ENCODE assay signal across 35 cellular contexts in the genomic region with DNA sequence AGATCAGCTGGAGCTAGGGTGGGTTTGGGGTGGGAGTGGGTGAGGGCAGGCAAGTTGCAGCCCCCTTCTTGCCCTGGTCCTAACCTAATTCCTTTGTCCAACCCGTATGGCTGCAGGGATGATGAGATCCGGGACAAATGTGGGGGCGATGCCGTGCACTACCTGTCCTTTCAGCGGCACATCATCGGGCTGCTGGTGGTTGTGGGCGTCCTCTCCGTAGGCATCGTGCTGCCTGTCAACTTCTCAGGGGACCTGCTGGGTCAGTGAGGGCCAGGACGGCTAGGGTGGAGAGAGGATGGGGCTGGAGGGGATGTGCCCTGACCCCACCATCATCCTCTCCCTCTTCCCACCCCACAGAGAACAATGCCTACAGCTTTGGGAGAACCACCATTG. TPM values are rescaled to one million over a fixed set of nuclear protein-coding genes. Genes with fewer than 3 reads are reported as not detected.
"Had no signal": no experiment of that assay in that cellular context is flagged by ENCODE, and none has a peak within 500 bp of the region (broad histone marks: within the 10 kb centered on the region; RNA-seq: fewer than 3 reads in every experiment).

No MANE protein-coding gene starts in this region.

- ATAC-seq: activated CD4-positive, CD25-positive, alpha-beta regulatory T cell treated with anti-CD3 and anti-CD28 coated beads, Interleukin-2, amount 50 U/mL, for 24 hours; activated CD8-positive, alpha-beta memory T cell treated with anti-CD3 and anti-CD28 coated beads, Interleukin-2, amount 10 ng/mL, durations not matched to agents 7 days and 5 days; activated CD8-positive, alpha-beta T cell treated with anti-CD3 and anti-CD28 coated beads for 36 hours; gastrocnemius medialis; heart left ventricle; T-cell had no signal

- H3K4me3 Mint-ChIP-seq: activated B cell treated with CpG ODN at 0.5 μM for 24 hours; activated CD8-positive, alpha-beta memory T cell treated with anti-CD3 and anti-CD28 coated beads, Interleukin-2, amount 10 ng/mL, durations not matched to agents 7 days and 5 days; activated CD8-positive, alpha-beta T cell treated with anti-CD3 and anti-CD28 coated beads for 36 hours; activated naive CD8-positive, alpha-beta T cell; activated T-helper 1 cell treated with anti-CD3 and anti-CD28 coated beads, Interleukin-12 subunit alpha, Interleukin-12 subunit beta, Interleukin-2, Interleukin-4 antibody, amounts not matched to agents 30 ng/mL and 10 ng/mL and 1 ng/mL, durations not matched to agents 14 hours and 24 hours and 36 hours; T-cell; T-helper 1 cell treated with Interleukin-12 subunit alpha and Interleukin-12 subunit beta and Interleukin-4 antibody, amounts not matched to agents 30 μg/mL and 1 μg/mL, for 36 hours; T-helper 2 cell treated with Interferon-gamma antibody and Interleukin-4, amounts not matched to agents 5 μg/mL and 100 μg/mL, for 36 hours had no signal

- H3K4me1 ChIP-seq: colonic mucosa, gastrocnemius medialis, heart left ventricle had no signal

- H3K9me3 ChIP-seq: colonic mucosa, gastrocnemius medialis, heart left ventricle had no signal

- DNase-seq: activated B cell treated with CpG ODN at 0.5 μM for 24 hours; activated CD4-positive, alpha-beta T cell treated with anti-CD3 and anti-CD28 coated beads for 48 hours; activated CD4-positive, alpha-beta T cell treated with anti-CD3 and anti-CD28 coated beads, Interleukin-2, amount 50 U/mL, for 1 hour; activated CD4-positive, alpha-beta T cell treated with anti-CD3 and anti-CD28 coated beads, Interleukin-2, amount 50 U/mL, for 48 hours; activated CD8-positive, alpha-beta memory T cell treated with anti-CD3 and anti-CD28 coated beads, Interleukin-2, amount 10 ng/mL, durations not matched to agents 7 days and 5 days; activated CD8-positive, alpha-beta memory T cell treated with anti-CD3 and anti-CD28 coated beads, Interleukin-2, amount 50 U/mL, for 4 hours; activated CD8-positive, alpha-beta T cell treated with anti-CD3 and anti-CD28 coated beads for 36 hours; activated effector memory CD4-positive, alpha-beta T cell treated with Interleukin-2 at 50 U/mL for 16 hours; activated gamma-delta T cell treated with Interleukin-2 at 50 U/mL for 16 hours; activated naive CD4-positive, alpha-beta T cell treated with anti-CD3 and anti-CD28 coated beads, Interleukin-2, amount 50 U/mL, for 16 hours; activated naive CD4-positive, alpha-beta T cell treated with Interleukin-2 at 50 U/mL for 16 hours; activated T-cell treated with anti-CD3 and anti-CD28 coated beads, Interleukin-2, amount 50 U/mL, for 1 hour; activated T-cell treated with anti-CD3 and anti-CD28 coated beads, Interleukin-2, amount 50 U/mL, for 48 hours; amniotic stem cell; anterior cingulate cortex; brain microvascular endothelial cell; colonic mucosa; effector CD8-positive, alpha-beta T cell; foreskin fibroblast; gastrocnemius medialis; glutamatergic neuron; heart left ventricle; SW 1271; T-cell; T1000; WERI-Rb-1 had no signal

- H3K27ac Mint-ChIP-seq: activated B cell treated with CpG ODN at 0.5 μM for 24 hours; activated CD8-positive, alpha-beta memory T cell treated with anti-CD3 and anti-CD28 coated beads, Interleukin-2, amount 10 ng/mL, durations not matched to agents 7 days and 5 days; activated CD8-positive, alpha-beta T cell treated with anti-CD3 and anti-CD28 coated beads for 36 hours; activated naive CD8-positive, alpha-beta T cell; activated T-helper 1 cell treated with anti-CD3 and anti-CD28 coated beads, Interleukin-12 subunit alpha, Interleukin-12 subunit beta, Interleukin-2, Interleukin-4 antibody, amounts not matched to agents 30 ng/mL and 10 ng/mL and 1 ng/mL, durations not matched to agents 14 hours and 24 hours and 36 hours; T-cell; T-helper 1 cell treated with Interleukin-12 subunit alpha and Interleukin-12 subunit beta and Interleukin-4 antibody, amounts not matched to agents 30 μg/mL and 1 μg/mL, for 36 hours; T-helper 2 cell treated with Interferon-gamma antibody and Interleukin-4, amounts not matched to agents 5 μg/mL and 100 μg/mL, for 36 hours had no signal

- H3K27me3 Mint-ChIP-seq: activated B cell treated with CpG ODN at 0.5 μM for 24 hours; activated CD8-positive, alpha-beta memory T cell treated with anti-CD3 and anti-CD28 coated beads, Interleukin-2, amount 10 ng/mL, durations not matched to agents 7 days and 5 days; activated CD8-positive, alpha-beta T cell treated with anti-CD3 and anti-CD28 coated beads for 36 hours; activated naive CD8-positive, alpha-beta T cell; T-cell had no signal

- H3K4me1 Mint-ChIP-seq: activated B cell treated with CpG ODN at 0.5 μM for 24 hours; activated CD8-positive, alpha-beta memory T cell treated with anti-CD3 and anti-CD28 coated beads, Interleukin-2, amount 10 ng/mL, durations not matched to agents 7 days and 5 days; T-cell had no signal

- H3K4me3 ChIP-seq: colonic mucosa, gastrocnemius medialis, heart left ventricle had no signal

- H3K27me3 ChIP-seq: brain microvascular endothelial cell, colonic mucosa, gastrocnemius medialis, heart left ventricle had no signal

- H3K9me3 Mint-ChIP-seq: activated B cell treated with CpG ODN at 0.5 μM for 24 hours; activated CD8-positive, alpha-beta T cell treated with anti-CD3 and anti-CD28 coated beads for 36 hours; activated T-helper 1 cell treated with anti-CD3 and anti-CD28 coated beads, Interleukin-12 subunit alpha, Interleukin-12 subunit beta, Interleukin-2, Interleukin-4 antibody, amounts not matched to agents 30 ng/mL and 10 ng/mL and 1 ng/mL, durations not matched to agents 14 hours and 24 hours and 36 hours; T-cell; T-helper 1 cell treated with Interleukin-12 subunit alpha and Interleukin-12 subunit beta and Interleukin-4 antibody, amounts not matched to agents 30 μg/mL and 1 μg/mL, for 36 hours; T-helper 2 cell treated with Interferon-gamma antibody and Interleukin-4, amounts not matched to agents 5 μg/mL and 100 μg/mL, for 36 hours had no signal

- H3K27ac ChIP-seq: brain microvascular endothelial cell, colonic mucosa, gastrocnemius medialis, heart left ventricle, WERI-Rb-1 had no signal

- H3K36me3 Mint-ChIP-seq: activated CD8-positive, alpha-beta memory T cell treated with anti-CD3 and anti-CD28 coated beads, Interleukin-2, amount 10 ng/mL, durations not matched to agents 7 days and 5 days had no signal

RNA-seq across cellular contexts. Expression of gene CAPN11, which starts 19.3 kb away (rescaled TPM):
- total RNA-seq: activated B cell treated with CpG ODN at 0.5 μM for 24 hours; activated CD8-positive, alpha-beta memory T cell treated with anti-CD3 and anti-CD28 coated beads for 36 hours; activated CD8-positive, alpha-beta memory T cell treated with anti-CD3 and anti-CD28 coated beads, Interleukin-2, amount 10 ng/mL, durations not matched to agents 7 days and 5 days; activated T-helper 1 cell treated with anti-CD3 and anti-CD28 coated beads, Interleukin-12 subunit alpha, Interleukin-12 subunit beta, Interleukin-2, Interleukin-4 antibody, amounts not matched to agents 30 ng/mL and 10 ng/mL and 1 ng/mL, durations not matched to agents 14 hours and 24 hours and 36 hours; astrocyte; bronchial epithelial cell; epithelial cell of proximal tubule had no signal
